Comparison of ENCODE assay signal across 15 cellular contexts in the genomic region with DNA sequence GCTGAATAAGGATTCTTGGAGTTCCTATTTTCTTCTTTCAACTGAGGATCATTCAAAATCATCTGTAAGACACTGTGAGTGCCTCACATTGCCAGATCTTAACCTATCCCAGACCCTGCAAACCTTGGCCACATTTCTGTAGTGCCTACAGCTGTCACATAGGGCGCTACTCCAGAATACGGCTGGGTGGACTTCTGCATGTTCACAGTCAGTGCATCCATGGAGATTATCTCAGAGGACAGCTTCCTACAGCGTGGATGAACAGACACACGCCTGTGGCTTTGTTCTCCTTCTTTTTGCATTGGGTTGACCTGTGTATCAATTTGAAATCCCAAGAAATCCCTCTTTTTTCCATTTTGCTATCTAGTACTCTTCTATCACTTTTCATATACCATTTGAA.
"Had no signal": no experiment of that assay in that cellular context is flagged by ENCODE, and none has a peak within 500 bp of the region (broad histone marks: within the 10 kb centered on the region; RNA-seq: fewer than 3 reads in every experiment).

No MANE protein-coding gene starts in this region.

- H3K27me3 ChIP-seq: gastroesophageal sphincter, ovary had no signal

- DNase-seq: dermis blood vessel endothelial cell; esophagus squamous epithelium; foreskin fibroblast; glutamatergic neuron; mammary epithelial cell; naive thymus-derived CD4-positive, alpha-beta T cell; nucleus accumbens; ovary; right cardiac atrium; small intestine; stimulated activated CD4-positive, alpha-beta T cell treated with anti-CD3 and anti-CD28 coated beads, Interleukin-2, amount 100 ng/mL, for 48 hours; stimulated activated naive CD4-positive, alpha-beta T cell treated with Interleukin-2 at 50 U/mL for 16 hours; trophoblast cell had no signal

- H3K4me3 ChIP-seq: esophagus squamous epithelium, gastroesophageal sphincter, ovary had no signal

- H3K9me3 ChIP-seq: esophagus squamous epithelium, gastroesophageal sphincter, ovary had no signal

- H3K9me3 Mint-ChIP-seq: naive thymus-derived CD4-positive, alpha-beta T cell had no signal

- ATAC-seq: gastroesophageal sphincter; left lobe of liver; naive thymus-derived CD4-positive, alpha-beta T cell; right cardiac atrium had no signal

- H3K27ac ChIP-seq: esophagus squamous epithelium, ovary had no signal

- H3K36me3 ChIP-seq: esophagus squamous epithelium, gastroesophageal sphincter, ovary had no signal
